In the genomic region with DNA sequence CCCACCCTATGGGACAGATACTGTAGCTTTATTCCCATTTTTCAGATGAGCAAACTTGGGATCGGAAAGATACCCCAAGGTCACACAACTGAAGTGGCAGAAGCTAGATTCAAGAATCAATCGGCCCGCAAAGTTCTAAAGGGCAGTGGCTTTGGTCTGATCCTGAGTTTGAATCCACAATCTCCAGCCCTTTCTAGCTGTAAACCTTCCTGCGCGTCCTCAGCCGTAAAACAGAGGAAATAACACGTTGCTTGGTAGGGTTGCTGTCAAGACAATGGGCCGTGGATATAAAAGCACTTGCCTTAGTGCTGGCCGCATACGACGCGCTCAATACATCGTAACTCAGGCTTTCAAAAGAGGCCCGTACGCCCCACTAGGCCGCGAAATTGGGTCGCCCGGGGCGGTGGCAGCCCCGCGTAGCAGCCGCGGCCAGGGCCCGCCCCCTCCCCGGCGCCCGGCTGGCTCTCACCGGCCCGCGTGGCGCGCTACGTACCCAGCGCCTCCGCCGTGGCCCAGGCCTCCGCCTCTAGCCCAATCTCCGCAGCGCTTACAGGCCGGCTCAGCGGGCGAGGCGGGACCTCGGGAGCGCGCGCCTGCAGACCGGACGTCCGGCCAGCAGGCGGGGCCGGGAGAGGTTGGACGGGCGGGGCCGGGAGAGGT, we compare ENCODE assay signal across 1 cellular context.
TF ChIP-seq lines count a peak whose summit lies in the region.

A gene with protein sequence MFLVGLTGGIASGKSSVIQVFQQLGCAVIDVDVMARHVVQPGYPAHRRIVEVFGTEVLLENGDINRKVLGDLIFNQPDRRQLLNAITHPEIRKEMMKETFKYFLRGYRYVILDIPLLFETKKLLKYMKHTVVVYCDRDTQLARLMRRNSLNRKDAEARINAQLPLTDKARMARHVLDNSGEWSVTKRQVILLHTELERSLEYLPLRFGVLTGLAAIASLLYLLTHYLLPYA (minus strand): TSS at position 573 of the 660 bp plus-strand sequence. CDS start 16,747 bp downstream, outside the sequence.

TF ChIP-seq in HepG2, 621 proteins besides CTCF, POLR2A, EP300 and RAD21 (continued from another document and continues in another):
- TF ChIP-seq, protein P1, sequence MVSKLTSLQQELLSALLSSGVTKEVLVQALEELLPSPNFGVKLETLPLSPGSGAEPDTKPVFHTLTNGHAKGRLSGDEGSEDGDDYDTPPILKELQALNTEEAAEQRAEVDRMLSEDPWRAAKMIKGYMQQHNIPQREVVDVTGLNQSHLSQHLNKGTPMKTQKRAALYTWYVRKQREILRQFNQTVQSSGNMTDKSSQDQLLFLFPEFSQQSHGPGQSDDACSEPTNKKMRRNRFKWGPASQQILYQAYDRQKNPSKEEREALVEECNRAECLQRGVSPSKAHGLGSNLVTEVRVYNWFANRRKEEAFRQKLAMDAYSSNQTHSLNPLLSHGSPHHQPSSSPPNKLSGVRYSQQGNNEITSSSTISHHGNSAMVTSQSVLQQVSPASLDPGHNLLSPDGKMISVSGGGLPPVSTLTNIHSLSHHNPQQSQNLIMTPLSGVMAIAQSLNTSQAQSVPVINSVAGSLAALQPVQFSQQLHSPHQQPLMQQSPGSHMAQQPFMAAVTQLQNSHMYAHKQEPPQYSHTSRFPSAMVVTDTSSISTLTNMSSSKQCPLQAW (CRISPR knock-in tag; IDR thresholded peaks at IDR 0.05) = no peak
- TF ChIP-seq, protein P2, sequence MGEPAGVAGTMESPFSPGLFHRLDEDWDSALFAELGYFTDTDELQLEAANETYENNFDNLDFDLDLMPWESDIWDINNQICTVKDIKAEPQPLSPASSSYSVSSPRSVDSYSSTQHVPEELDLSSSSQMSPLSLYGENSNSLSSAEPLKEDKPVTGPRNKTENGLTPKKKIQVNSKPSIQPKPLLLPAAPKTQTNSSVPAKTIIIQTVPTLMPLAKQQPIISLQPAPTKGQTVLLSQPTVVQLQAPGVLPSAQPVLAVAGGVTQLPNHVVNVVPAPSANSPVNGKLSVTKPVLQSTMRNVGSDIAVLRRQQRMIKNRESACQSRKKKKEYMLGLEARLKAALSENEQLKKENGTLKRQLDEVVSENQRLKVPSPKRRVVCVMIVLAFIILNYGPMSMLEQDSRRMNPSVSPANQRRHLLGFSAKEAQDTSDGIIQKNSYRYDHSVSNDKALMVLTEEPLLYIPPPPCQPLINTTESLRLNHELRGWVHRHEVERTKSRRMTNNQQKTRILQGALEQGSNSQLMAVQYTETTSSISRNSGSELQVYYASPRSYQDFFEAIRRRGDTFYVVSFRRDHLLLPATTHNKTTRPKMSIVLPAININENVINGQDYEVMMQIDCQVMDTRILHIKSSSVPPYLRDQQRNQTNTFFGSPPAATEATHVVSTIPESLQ (CRISPR knock-in tag; conservative IDR thresholded peaks at IDR 0.05) = no peak
- TF ChIP-seq RAD51 (IDR thresholded peaks at IDR 0.05; ENCODE audit: borderline replicate concordance) = no peak
- no peak for TF ChIP-seq PCBP2 (optimal IDR thresholded peaks at IDR 0.05; ENCODE audit: low read depth, low read length, poor library complexity, severe bottlenecking)
- 0 out of 2 replicates have a peak, but pooled peaks have one; percentile 42 for TF ChIP-seq ZNF367 (CRISPR knock-in tag; IDR thresholded peaks at IDR 0.05; ENCODE audit: borderline replicate concordance)
- peak; percentile 82 for TF ChIP-seq GATAD1 (CRISPR knock-in tag; IDR thresholded peaks at IDR 0.05)
- peak; percentile 91 for TF ChIP-seq ZNF709 (CRISPR knock-in tag; IDR thresholded peaks at IDR 0.05)
- TF ChIP-seq ARNT (IDR thresholded peaks at IDR 0.05) = no peak
- peak; percentile 38; the same call in 1 of the 2 replicates for TF ChIP-seq ZMAT3 (CRISPR knock-in tag; conservative IDR thresholded peaks at IDR 0.05)
- TF ChIP-seq, protein P3, sequence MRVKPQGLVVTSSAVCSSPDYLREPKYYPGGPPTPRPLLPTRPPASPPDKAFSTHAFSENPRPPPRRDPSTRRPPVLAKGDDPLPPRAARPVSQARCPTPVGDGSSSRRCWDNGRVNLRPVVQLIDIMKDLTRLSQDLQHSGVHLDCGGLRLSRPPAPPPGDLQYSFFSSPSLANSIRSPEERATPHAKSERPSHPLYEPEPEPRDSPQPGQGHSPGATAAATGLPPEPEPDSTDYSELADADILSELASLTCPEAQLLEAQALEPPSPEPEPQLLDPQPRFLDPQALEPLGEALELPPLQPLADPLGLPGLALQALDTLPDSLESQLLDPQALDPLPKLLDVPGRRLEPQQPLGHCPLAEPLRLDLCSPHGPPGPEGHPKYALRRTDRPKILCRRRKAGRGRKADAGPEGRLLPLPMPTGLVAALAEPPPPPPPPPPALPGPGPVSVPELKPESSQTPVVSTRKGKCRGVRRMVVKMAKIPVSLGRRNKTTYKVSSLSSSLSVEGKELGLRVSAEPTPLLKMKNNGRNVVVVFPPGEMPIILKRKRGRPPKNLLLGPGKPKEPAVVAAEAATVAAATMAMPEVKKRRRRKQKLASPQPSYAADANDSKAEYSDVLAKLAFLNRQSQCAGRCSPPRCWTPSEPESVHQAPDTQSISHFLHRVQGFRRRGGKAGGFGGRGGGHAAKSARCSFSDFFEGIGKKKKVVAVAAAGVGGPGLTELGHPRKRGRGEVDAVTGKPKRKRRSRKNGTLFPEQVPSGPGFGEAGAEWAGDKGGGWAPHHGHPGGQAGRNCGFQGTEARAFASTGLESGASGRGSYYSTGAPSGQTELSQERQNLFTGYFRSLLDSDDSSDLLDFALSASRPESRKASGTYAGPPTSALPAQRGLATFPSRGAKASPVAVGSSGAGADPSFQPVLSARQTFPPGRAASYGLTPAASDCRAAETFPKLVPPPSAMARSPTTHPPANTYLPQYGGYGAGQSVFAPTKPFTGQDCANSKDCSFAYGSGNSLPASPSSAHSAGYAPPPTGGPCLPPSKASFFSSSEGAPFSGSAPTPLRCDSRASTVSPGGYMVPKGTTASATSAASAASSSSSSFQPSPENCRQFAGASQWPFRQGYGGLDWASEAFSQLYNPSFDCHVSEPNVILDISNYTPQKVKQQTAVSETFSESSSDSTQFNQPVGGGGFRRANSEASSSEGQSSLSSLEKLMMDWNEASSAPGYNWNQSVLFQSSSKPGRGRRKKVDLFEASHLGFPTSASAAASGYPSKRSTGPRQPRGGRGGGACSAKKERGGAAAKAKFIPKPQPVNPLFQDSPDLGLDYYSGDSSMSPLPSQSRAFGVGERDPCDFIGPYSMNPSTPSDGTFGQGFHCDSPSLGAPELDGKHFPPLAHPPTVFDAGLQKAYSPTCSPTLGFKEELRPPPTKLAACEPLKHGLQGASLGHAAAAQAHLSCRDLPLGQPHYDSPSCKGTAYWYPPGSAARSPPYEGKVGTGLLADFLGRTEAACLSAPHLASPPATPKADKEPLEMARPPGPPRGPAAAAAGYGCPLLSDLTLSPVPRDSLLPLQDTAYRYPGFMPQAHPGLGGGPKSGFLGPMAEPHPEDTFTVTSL (CRISPR knock-in tag; IDR thresholded peaks at IDR 0.05; ENCODE audit: borderline replicate concordance) = peak; percentile 24; the same call in 1 of the 2 replicates
- TF ChIP-seq ZNF329 (CRISPR knock-in tag; IDR thresholded peaks at IDR 0.05; ENCODE audit: low read depth) = no peak; the same call in 1 of the 2 replicates
- TF ChIP-seq TEAD2 (CRISPR knock-in tag; IDR thresholded peaks at IDR 0.05) = no peak
- TF ChIP-seq, protein P4, sequence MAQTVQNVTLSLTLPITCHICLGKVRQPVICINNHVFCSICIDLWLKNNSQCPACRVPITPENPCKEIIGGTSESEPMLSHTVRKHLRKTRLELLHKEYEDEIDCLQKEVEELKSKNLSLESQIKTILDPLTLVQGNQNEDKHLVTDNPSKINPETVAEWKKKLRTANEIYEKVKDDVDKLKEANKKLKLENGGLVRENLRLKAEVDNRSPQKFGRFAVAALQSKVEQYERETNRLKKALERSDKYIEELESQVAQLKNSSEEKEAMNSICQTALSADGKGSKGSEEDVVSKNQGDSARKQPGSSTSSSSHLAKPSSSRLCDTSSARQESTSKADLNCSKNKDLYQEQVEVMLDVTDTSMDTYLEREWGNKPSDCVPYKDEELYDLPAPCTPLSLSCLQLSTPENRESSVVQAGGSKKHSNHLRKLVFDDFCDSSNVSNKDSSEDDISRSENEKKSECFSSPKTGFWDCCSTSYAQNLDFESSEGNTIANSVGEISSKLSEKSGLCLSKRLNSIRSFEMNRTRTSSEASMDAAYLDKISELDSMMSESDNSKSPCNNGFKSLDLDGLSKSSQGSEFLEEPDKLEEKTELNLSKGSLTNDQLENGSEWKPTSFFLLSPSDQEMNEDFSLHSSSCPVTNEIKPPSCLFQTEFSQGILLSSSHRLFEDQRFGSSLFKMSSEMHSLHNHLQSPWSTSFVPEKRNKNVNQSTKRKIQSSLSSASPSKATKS (CRISPR knock-in tag; IDR thresholded peaks at IDR 0.05) = no peak
- TF ChIP-seq ZNF841 (CRISPR knock-in tag; IDR thresholded peaks at IDR 0.05; ENCODE audit: borderline replicate concordance) = no peak
- TF ChIP-seq, protein P5, sequence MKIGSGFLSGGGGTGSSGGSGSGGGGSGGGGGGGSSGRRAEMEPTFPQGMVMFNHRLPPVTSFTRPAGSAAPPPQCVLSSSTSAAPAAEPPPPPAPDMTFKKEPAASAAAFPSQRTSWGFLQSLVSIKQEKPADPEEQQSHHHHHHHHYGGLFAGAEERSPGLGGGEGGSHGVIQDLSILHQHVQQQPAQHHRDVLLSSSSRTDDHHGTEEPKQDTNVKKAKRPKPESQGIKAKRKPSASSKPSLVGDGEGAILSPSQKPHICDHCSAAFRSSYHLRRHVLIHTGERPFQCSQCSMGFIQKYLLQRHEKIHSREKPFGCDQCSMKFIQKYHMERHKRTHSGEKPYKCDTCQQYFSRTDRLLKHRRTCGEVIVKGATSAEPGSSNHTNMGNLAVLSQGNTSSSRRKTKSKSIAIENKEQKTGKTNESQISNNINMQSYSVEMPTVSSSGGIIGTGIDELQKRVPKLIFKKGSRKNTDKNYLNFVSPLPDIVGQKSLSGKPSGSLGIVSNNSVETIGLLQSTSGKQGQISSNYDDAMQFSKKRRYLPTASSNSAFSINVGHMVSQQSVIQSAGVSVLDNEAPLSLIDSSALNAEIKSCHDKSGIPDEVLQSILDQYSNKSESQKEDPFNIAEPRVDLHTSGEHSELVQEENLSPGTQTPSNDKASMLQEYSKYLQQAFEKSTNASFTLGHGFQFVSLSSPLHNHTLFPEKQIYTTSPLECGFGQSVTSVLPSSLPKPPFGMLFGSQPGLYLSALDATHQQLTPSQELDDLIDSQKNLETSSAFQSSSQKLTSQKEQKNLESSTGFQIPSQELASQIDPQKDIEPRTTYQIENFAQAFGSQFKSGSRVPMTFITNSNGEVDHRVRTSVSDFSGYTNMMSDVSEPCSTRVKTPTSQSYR (CRISPR knock-in tag; IDR thresholded peaks at IDR 0.05; ENCODE audit: borderline replicate concordance) = no peak
- no peak for TF ChIP-seq ZNF768 (CRISPR knock-in tag; IDR thresholded peaks at IDR 0.05)
- no peak for TF ChIP-seq ZKSCAN5 (CRISPR knock-in tag; IDR thresholded peaks at IDR 0.05)
- TF ChIP-seq HHEX (CRISPR knock-in tag; IDR thresholded peaks at IDR 0.05) = no peak
- no peak for TF ChIP-seq MZF1 (CRISPR knock-in tag; IDR thresholded peaks at IDR 0.05; ENCODE audit: borderline replicate concordance)
- TF ChIP-seq WIZ (CRISPR knock-in tag; IDR thresholded peaks at IDR 0.05) = no peak
- TF ChIP-seq PRPF4 (IDR thresholded peaks at IDR 0.05; ENCODE audit: low read depth, low read length, poor library complexity, severe bottlenecking) = no peak
- TF ChIP-seq KMT2B (CRISPR knock-in tag; IDR thresholded peaks at IDR 0.05) = peak; percentile 58; the same call in 1 of the 2 replicates
- TF ChIP-seq, protein P6, sequence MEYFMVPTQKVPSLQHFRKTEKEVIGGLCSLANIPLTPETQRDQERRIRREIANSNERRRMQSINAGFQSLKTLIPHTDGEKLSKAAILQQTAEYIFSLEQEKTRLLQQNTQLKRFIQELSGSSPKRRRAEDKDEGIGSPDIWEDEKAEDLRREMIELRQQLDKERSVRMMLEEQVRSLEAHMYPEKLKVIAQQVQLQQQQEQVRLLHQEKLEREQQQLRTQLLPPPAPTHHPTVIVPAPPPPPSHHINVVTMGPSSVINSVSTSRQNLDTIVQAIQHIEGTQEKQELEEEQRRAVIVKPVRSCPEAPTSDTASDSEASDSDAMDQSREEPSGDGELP (IDR thresholded peaks at IDR 0.05; ENCODE audit: borderline replicate concordance, low read depth) = peak; percentile 7; the same call in 1 of the 2 replicates
- no peak for TF ChIP-seq ZNF251 (CRISPR knock-in tag; IDR thresholded peaks at IDR 0.05)
- 0 out of 2 replicates have a peak, but pooled peaks have one; percentile 52 for TF ChIP-seq ZNF30 (CRISPR knock-in tag; IDR thresholded peaks at IDR 0.05)
- 0 out of 2 replicates have a peak, but pooled peaks have one; percentile 36 for TF ChIP-seq ZNF235 (CRISPR knock-in tag; IDR thresholded peaks at IDR 0.05; ENCODE audit: borderline replicate concordance)
- no peak for TF ChIP-seq STAG1 (CRISPR knock-in tag; IDR thresholded peaks at IDR 0.05)
- TF ChIP-seq TARDBP (CRISPR knock-in tag; IDR thresholded peaks at IDR 0.05) = peak; percentile 77; the same call in 1 of the 2 replicates
- TF ChIP-seq, protein P7, sequence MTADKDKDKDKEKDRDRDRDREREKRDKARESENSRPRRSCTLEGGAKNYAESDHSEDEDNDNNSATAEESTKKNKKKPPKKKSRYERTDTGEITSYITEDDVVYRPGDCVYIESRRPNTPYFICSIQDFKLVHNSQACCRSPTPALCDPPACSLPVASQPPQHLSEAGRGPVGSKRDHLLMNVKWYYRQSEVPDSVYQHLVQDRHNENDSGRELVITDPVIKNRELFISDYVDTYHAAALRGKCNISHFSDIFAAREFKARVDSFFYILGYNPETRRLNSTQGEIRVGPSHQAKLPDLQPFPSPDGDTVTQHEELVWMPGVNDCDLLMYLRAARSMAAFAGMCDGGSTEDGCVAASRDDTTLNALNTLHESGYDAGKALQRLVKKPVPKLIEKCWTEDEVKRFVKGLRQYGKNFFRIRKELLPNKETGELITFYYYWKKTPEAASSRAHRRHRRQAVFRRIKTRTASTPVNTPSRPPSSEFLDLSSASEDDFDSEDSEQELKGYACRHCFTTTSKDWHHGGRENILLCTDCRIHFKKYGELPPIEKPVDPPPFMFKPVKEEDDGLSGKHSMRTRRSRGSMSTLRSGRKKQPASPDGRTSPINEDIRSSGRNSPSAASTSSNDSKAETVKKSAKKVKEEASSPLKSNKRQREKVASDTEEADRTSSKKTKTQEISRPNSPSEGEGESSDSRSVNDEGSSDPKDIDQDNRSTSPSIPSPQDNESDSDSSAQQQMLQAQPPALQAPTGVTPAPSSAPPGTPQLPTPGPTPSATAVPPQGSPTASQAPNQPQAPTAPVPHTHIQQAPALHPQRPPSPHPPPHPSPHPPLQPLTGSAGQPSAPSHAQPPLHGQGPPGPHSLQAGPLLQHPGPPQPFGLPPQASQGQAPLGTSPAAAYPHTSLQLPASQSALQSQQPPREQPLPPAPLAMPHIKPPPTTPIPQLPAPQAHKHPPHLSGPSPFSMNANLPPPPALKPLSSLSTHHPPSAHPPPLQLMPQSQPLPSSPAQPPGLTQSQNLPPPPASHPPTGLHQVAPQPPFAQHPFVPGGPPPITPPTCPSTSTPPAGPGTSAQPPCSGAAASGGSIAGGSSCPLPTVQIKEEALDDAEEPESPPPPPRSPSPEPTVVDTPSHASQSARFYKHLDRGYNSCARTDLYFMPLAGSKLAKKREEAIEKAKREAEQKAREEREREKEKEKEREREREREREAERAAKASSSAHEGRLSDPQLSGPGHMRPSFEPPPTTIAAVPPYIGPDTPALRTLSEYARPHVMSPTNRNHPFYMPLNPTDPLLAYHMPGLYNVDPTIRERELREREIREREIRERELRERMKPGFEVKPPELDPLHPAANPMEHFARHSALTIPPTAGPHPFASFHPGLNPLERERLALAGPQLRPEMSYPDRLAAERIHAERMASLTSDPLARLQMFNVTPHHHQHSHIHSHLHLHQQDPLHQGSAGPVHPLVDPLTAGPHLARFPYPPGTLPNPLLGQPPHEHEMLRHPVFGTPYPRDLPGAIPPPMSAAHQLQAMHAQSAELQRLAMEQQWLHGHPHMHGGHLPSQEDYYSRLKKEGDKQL (CRISPR knock-in tag; IDR thresholded peaks at IDR 0.05; ENCODE audit: low read depth) = no peak
- no peak for TF ChIP-seq PAF1 (CRISPR knock-in tag; IDR thresholded peaks at IDR 0.05)
- TF ChIP-seq ZNF724P (CRISPR knock-in tag; IDR thresholded peaks at IDR 0.05; ENCODE audit: borderline replicate concordance) = no peak
- TF ChIP-seq ZNF720 (CRISPR knock-in tag; IDR thresholded peaks at IDR 0.05) = no peak
- no peak for TF ChIP-seq FOXM1 (CRISPR knock-in tag; IDR thresholded peaks at IDR 0.05)
